ENCODE assay signal across 8 cellular contexts in the genomic region with DNA sequence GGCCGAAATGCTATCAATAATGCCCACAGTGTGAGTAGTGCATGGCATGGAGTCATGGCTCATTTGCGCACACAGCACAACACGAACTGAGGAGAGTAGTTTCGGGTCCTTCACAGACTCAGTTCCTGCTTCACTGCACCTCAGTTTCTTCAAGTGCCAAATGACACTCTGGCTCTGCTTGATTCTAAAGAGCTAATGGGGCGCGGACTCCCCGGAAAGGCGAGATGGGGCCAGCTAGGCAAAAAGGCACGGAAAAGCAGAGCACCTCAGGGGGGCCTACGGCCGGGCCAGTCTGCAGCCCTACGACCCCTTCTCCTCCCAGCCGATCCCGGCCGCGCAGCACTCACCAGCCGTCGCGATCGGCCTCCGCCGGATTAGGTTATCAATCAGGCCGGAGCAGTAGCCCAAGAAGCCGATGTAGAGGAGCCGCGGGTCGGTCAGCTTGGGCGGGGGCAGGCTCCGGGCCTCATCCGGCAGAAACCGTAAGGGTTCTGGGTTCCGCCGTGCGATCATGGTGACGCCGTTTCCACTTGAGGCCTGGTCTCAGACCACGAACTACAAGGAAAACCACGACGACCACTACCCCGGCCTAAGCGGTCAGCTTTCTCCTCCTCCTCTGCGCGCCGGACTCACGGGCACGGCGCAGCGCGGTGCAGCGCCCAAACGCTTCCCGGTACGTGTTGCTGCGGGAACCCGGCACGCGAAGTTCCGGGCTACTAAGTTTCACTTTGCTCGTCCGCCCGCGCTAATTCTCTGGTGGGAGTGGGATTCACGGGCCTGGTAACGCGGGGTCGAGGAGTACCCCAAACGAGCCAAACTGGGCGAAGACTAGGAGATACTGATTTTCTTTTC. TPM values are rescaled to one million over a fixed set of nuclear protein-coding genes. Genes with fewer than 3 reads are reported as not detected.
DNase-seq lines count a peak whose midpoint lies in the region; ATAC-seq and TF ChIP-seq lines count a peak whose summit lies in the region.

Gene NDUFC2, minus strand, starts transcription at position 631 of the 852 bp plus-strand sequence. Its CDS starts 118 bp downstream, at position 513.

- H3K4me3 Mint-ChIP-seq in activated T-cell treated with anti-CD3 and anti-CD28 coated beads, Interleukin-2, amount 50 U/mL, for 4 hours, result peak within 1 kb of the TSS; percentile 94

- H3K4me1 ChIP-seq in HUES6 (ENCODE audit: control insufficient read depth, insufficient read depth, low read length) (peaks cover 16% of the 10 kb centered on the region), PC-3 (ENCODE audit: insufficient read depth, low read length) (peaks cover 33% of the 10 kb centered on the region), mucosa of stomach (ENCODE audit: control insufficient read depth, insufficient read depth, low read length) (peaks cover 18% of the 10 kb centered on the region)

- H3K27ac ChIP-seq in HUES6 (ENCODE audit: low read depth, low read length) (peak within 1 kb of the TSS; percentile 75; the same call in 1 of the 2 replicates), PC-3 (ENCODE audit: low read length) (peak within 1 kb of the TSS; percentile 22)

- TF ChIP-seq CTCF in PC-3 (conservative IDR thresholded peaks at IDR 0.05; ENCODE audit: low read depth, low read length), result no peak

- in situ Hi-C loops in Caki2 (cut with HindIII; ENCODE audit: low pct_unique_long_range_greater_than_20kb, low sequenced_read_pairs), result no loop called here

- CTCF ChIA-PET in PC-3 (lab: Charles Lee), result interaction anchor here (1.0 kb wide), 1 partner anchor 338 kb away, joined by 3 read pairs; the partner anchor contains the start of gene GAB2

- TSS peak; percentile 84 for BruUV-seq in PC-3 (replicated peaks; lab: Mats Ljungman, UMichigan)

- H3K4me3 ChIP-seq in HUES6 (ENCODE audit: low read depth, low read length), result peak within 1 kb of the TSS; percentile 86
- peak within 1 kb of the TSS; percentile 86 for H3K4me3 ChIP-seq in PC-3 (ENCODE audit: low read length)
- H3K4me3 ChIP-seq in mucosa of stomach (ENCODE audit: low read length), result peak within 1 kb of the TSS; percentile 85

- peaks cover 36% of the 10 kb centered on the region for H4K20me1 ChIP-seq in PC-3 (ENCODE audit: low read length)

- no peaks in the 10 kb centered on the region for H3K9me3 ChIP-seq in HUES6 (ENCODE audit: control insufficient read depth, insufficient read depth, low read depth, low read length)
- no peaks in the 10 kb centered on the region for H3K9me3 ChIP-seq in PC-3 (ENCODE audit: low read length)
- H3K9me3 ChIP-seq in mucosa of stomach (ENCODE audit: control insufficient read depth, low read length), result no peaks in the 10 kb centered on the region

- H3K9me2 ChIP-seq in PC-3 (replicated peaks; ENCODE audit: low read length), result no peaks in the 10 kb centered on the region

- POLR2A ChIA-PET in PC-3 (lab: Charles Lee; ENCODE audit: unreplicated experiment), result interaction anchor here (1.1 kb wide), 1 partner anchor 22 kb away, joined by 5 read pairs; no protein-coding TSS in a partner anchor

- H3K4me1 Mint-ChIP-seq in activated T-cell treated with anti-CD3 and anti-CD28 coated beads, Interleukin-2, amount 50 U/mL, for 4 hours (ENCODE audit: low read depth), result peaks cover 52% of the 10 kb centered on the region

- intact Hi-C loops in PC-3 (cut with micrococcal nuclease), result no loop called here

- H3K27me3 Mint-ChIP-seq in activated T-cell treated with anti-CD3 and anti-CD28 coated beads, Interleukin-2, amount 50 U/mL, for 4 hours (ENCODE audit: low read depth), result no peaks in the 10 kb centered on the region

- H3K27me3 ChIP-seq in HUES6 (ENCODE audit: control insufficient read depth, insufficient read depth, low read length) (no peaks in the 10 kb centered on the region), PC-3 (ENCODE audit: low read length) (no peaks in the 10 kb centered on the region), mucosa of stomach (ENCODE audit: control insufficient read depth, insufficient read depth, low read length) (no peaks in the 10 kb centered on the region)

- H3K9ac ChIP-seq in HUES6 (ENCODE audit: low read length), result peak within 1 kb of the TSS; percentile 94
- H3K9ac ChIP-seq in PC-3 (ENCODE audit: low read length), result peak within 1 kb of the TSS; percentile 93
- peak within 1 kb of the TSS; percentile 90 for H3K9ac ChIP-seq in mucosa of stomach (ENCODE audit: low read length)

- peaks cover 52% of the 10 kb centered on the region for H3K79me2 ChIP-seq in PC-3 (ENCODE audit: low read length)

- H3K4me2 ChIP-seq in PC-3 (ENCODE audit: low read length), result peak within 1 kb of the TSS; percentile 93

- DNase-seq in Caki2 (ENCODE audit: low read depth) (peak; percentile 69), PC-3 (peak; percentile 87)
- DNase-seq in activated T-cell treated with anti-CD3 and anti-CD28 coated beads, Interleukin-2, amount 50 U/mL, for 4 hours, result peak; percentile 55
- DNase-seq in stimulated activated CD8-positive, alpha-beta memory T cell treated with anti-CD3 and anti-CD28 coated beads, Interleukin-4, amount 100 ng/mL, for 48 hours, result peak; percentile 83

- no peaks in the 10 kb centered on the region for H3F3A ChIP-seq in PC-3 (ENCODE audit: low read length, unreplicated experiment)

- H3K36me3 ChIP-seq in HUES6 (ENCODE audit: control insufficient read depth, insufficient read depth, low read length) (0 out of 2 replicates have a peak, but pooled peaks cover 2% of the 10 kb centered on the region), PC-3 (ENCODE audit: low read depth, low read length) (0 out of 2 replicates have a peak, but pooled peaks cover 4% of the 10 kb centered on the region), mucosa of stomach (ENCODE audit: control insufficient read depth, insufficient read depth, low read length) (no peaks in the 10 kb centered on the region)

- peak within 1 kb of the TSS; percentile 96 for H2AFZ ChIP-seq in PC-3 (ENCODE audit: low read length)

- H3K9me3 Mint-ChIP-seq in activated T-cell treated with anti-CD3 and anti-CD28 coated beads, Interleukin-2, amount 50 U/mL, for 4 hours, result no peaks in the 10 kb centered on the region

- peaks cover 10% of the 10 kb centered on the region for H3K36me3 Mint-ChIP-seq in activated T-cell treated with anti-CD3 and anti-CD28 coated beads, Interleukin-2, amount 50 U/mL, for 4 hours (ENCODE audit: insufficient read depth)

- ATAC-seq in GM21390 (IDR thresholded peaks at IDR 0.05; ENCODE audit: unreplicated experiment) (peak; percentile 68), PC-3 (peak; percentile 89), esophagus mucosa (peak; percentile 85)
- ATAC-seq in activated T-cell treated with anti-CD3 and anti-CD28 coated beads, Interleukin-2, amount 50 U/mL, for 4 hours, result peak; percentile 86 to 87

RNA-seq across cellular contexts. Expression of gene NDUFC2, which starts in this region (rescaled TPM):
- total RNA-seq in Caki2 (2014; rRNA removed; shearing (Covaris generic); ENCODE audit: low replicate concordance), result 129 and 148 TPM in 2 replicates
- total RNA-seq in PC-3 (2014; rRNA removed) (304 and 322 TPM in 2 replicates), esophagus mucosa (145 TPM)
- 100 to 1,000 TPM; 217 to 246 (median 227) TPM for total RNA-seq in activated T-cell treated with anti-CD3 and anti-CD28 coated beads, Interleukin-2, amount 50 U/mL, for 4 hours

Comparison
In these comparisons a context has a peak if more than half of its experiments do, and no peak if none do; other contexts are left out.
1. Peak in every context shown above with its lines: DNase-seq, ATAC-seq, H3K4me3 ChIP-seq and H3K27ac ChIP-seq.